In the genomic region with DNA sequence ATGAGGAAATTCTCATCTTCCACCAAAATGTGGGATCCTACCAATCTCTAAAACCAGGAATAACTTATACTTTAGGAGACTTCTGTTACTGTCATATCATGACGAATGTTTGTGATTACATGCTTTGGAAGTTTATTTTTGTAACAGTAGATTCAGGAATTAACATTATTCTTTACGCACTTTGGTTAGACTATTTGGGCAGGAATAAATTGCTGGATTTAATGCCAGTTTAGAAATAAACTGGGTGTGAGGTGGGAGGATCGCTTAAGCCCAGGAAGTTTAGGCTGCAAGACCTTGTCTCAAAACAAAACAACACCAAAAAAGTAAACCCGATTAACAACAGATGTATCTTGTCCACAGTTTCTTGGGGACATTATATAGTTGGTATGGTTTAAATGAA, we compare ENCODE assay signal across 17 cellular contexts. TPM values are rescaled to one million over a fixed set of nuclear protein-coding genes. Genes with fewer than 3 reads are reported as not detected.
DNase-seq lines count a peak whose midpoint lies in the region; ATAC-seq, FAIRE-seq and TF ChIP-seq lines count a peak whose summit lies in the region.
"Had no signal": no experiment of that assay in that cellular context is flagged by ENCODE, and none has a peak within 500 bp of the region (broad histone marks: within the 10 kb centered on the region; RNA-seq: fewer than 3 reads in every experiment).

No MANE protein-coding gene starts in this region.

- H3K27me3 ChIP-seq in left ventricle myocardium inferior (ENCODE audit: low read depth) (no peaks in the 10 kb centered on the region), endothelial cell of umbilical vein (ENCODE audit: control insufficient read depth in 2 of 2, insufficient read depth in 2 of 2, low read length in 2 of 2) (no peaks in the 10 kb centered on the region), osteoblast (ENCODE audit: insufficient read depth, low read length) (no peaks in the 10 kb centered on the region), upper lobe of right lung (no peaks in the 10 kb centered on the region)

- POLR2A ChIA-PET in endothelial cell of umbilical vein (lab: Charles Lee), result no interaction called here

- H3K27ac ChIP-seq in left ventricle myocardium inferior (replicated peaks), result peak overlapping the region; percentile 91
- peak overlapping the region; percentile 86 for H3K27ac ChIP-seq in endothelial cell of umbilical vein (ENCODE audit: insufficient read depth, low read depth, low read length)
- peak overlapping the region; percentile 98 for H3K27ac ChIP-seq in osteoblast (ENCODE audit: low read depth, low read length)
- peak overlapping the region; percentile 72 for H3K27ac ChIP-seq in upper lobe of right lung

- peaks cover 2% of the 10 kb centered on the region for H3K79me2 ChIP-seq in endothelial cell of umbilical vein (ENCODE audit: control insufficient read depth, insufficient read depth, low read length)
- no peaks in the 10 kb centered on the region for H3K79me2 ChIP-seq in osteoblast (ENCODE audit: insufficient read depth, low read length)

- H3K9ac ChIP-seq in endothelial cell of umbilical vein (replicated peaks; ENCODE audit: extremely low read depth, insufficient read depth, low read length), result peak overlapping the region; percentile 61

- H2AFZ ChIP-seq in endothelial cell of umbilical vein (ENCODE audit: low read depth, low read length) (no peak overlapping the region), osteoblast (ENCODE audit: low read length) (no peak overlapping the region)

- peak overlapping the region; percentile 45 for H3K4me2 ChIP-seq in endothelial cell of umbilical vein (ENCODE audit: insufficient read depth, low read length)
- peak overlapping the region; percentile 83 for H3K4me2 ChIP-seq in osteoblast (ENCODE audit: insufficient read depth, low read length)

- H3K36me3 ChIP-seq in left ventricle myocardium inferior, result no peaks in the 10 kb centered on the region
- no peaks in the 10 kb centered on the region for H3K36me3 ChIP-seq in endothelial cell of umbilical vein (ENCODE audit: control insufficient read depth in 2 of 2, extremely low read depth in 1 of 2, insufficient read depth in 2 of 2, low read length in 2 of 2)
- no peaks in the 10 kb centered on the region for H3K36me3 ChIP-seq in osteoblast (ENCODE audit: insufficient read depth, low read length)
- no peaks in the 10 kb centered on the region for H3K36me3 ChIP-seq in upper lobe of right lung

- TF ChIP-seq POLR2A in endothelial cell of umbilical vein (IDR thresholded peaks at IDR 0.05; ENCODE audit: low read depth, low read length), result no peak

- TF ChIP-seq CTCF in left ventricle myocardium inferior (IDR thresholded peaks at IDR 0.05; ENCODE audit: borderline replicate concordance) (no peak), endothelial cell of umbilical vein (IDR thresholded peaks at IDR 0.05; ENCODE audit: extremely low read depth in 1 of 2, insufficient read depth in 1 of 2, low read depth in 1 of 2, low read length in 2 of 2) (no peak), osteoblast (IDR thresholded peaks at IDR 0.05; ENCODE audit: extremely low read depth, low read depth, low read length) (no peak), upper lobe of right lung (IDR thresholded peaks at IDR 0.05) (no peak)

- TSS peak; percentile 80 for BruUV-seq in endothelial cell of umbilical vein (replicated peaks; lab: Mats Ljungman, UMichigan)

- H3K4me3 ChIP-seq in left ventricle myocardium inferior (peak overlapping the region; percentile 38), endothelial cell of umbilical vein (replicated peaks in 1 of 3; ENCODE audit: insufficient read depth in 1 of 3, low read depth in 1 of 3, low read length in 3 of 3) (peak overlapping the region in 1 of 3 experiments; percentile 17), osteoblast (ENCODE audit: insufficient read depth, low read length) (no peak overlapping the region), upper lobe of right lung (no peak overlapping the region)

- H3K9me3 ChIP-seq in left ventricle myocardium inferior (replicated peaks), result no peaks in the 10 kb centered on the region
- H3K9me3 ChIP-seq in endothelial cell of umbilical vein (replicated peaks; ENCODE audit: control insufficient read depth, insufficient read depth, low read length), result no peaks in the 10 kb centered on the region
- no peaks in the 10 kb centered on the region for H3K9me3 ChIP-seq in osteoblast (ENCODE audit: low read depth, low read length)
- H3K9me3 ChIP-seq in upper lobe of right lung, result no peaks in the 10 kb centered on the region
- H3K9me3 ChIP-seq: Caco-2 had no signal

- H3K9me1 ChIP-seq in endothelial cell of umbilical vein (replicated peaks; ENCODE audit: control insufficient read depth, extremely low read depth, insufficient read depth, low read length), result no peaks in the 10 kb centered on the region

- CTCF ChIA-PET in endothelial cell of umbilical vein (lab: Charles Lee), result interaction anchor here (1.2 to 2.2 kb wide), 2 partner anchors 19 to 69 kb away, joined by 3 to 14 read pairs; no protein-coding TSS in a partner anchor

- H3K4me1 ChIP-seq in left ventricle myocardium inferior (peaks cover 73% of the 10 kb centered on the region), endothelial cell of umbilical vein (ENCODE audit: control insufficient read depth, extremely low read depth, insufficient read depth, low read length) (peaks cover 45% of the 10 kb centered on the region), osteoblast (ENCODE audit: insufficient read depth, low read length) (peaks cover 53% of the 10 kb centered on the region), upper lobe of right lung (peaks cover 47% of the 10 kb centered on the region)
- H3K4me1 ChIP-seq: Caco-2 had no signal

- no peaks in the 10 kb centered on the region for H4K20me1 ChIP-seq in endothelial cell of umbilical vein (replicated peaks; ENCODE audit: control insufficient read depth, extremely low read depth, insufficient read depth, low read length)
- no peaks in the 10 kb centered on the region for H4K20me1 ChIP-seq in osteoblast (ENCODE audit: insufficient read depth, low read length)

- no peak for FAIRE-seq in endothelial cell of umbilical vein (lab: Jason Lieb, UNC)
- FAIRE-seq: frontal cortex, GM18507 had no signal

- no peak for ATAC-seq in left ventricle myocardium superior
- ATAC-seq in upper lobe of right lung, result no peak
- ATAC-seq in HG03342 (IDR thresholded peaks at IDR 0.05; ENCODE audit: unreplicated experiment), result no peak
- no peak for ATAC-seq in GM19035 (IDR thresholded peaks at IDR 0.05; ENCODE audit: unreplicated experiment)
- ATAC-seq: stimulated activated naive CD8-positive, alpha-beta T cell treated with anti-CD3 and anti-CD28 coated beads, Interleukin-15, Interleukin-2, amounts not matched to agents 100 U/mL and 50 U/mL, for 24 hours had no signal

- dilution Hi-C loops in endothelial cell of umbilical vein (cut with MboI; ENCODE audit: extremely low pct_ligation_motif_present, low sequenced_read_pairs), result no loop called here

- DNase-seq in left ventricle myocardium inferior, result no peak
- no peak for DNase-seq in left ventricle myocardium superior
- no peak for DNase-seq in endothelial cell of umbilical vein (ENCODE audit: low read depth, low spot score)
- no peak for DNase-seq in osteoblast (ENCODE audit: insufficient read length, low spot score, missing footprints)
- no peak for DNase-seq in upper lobe of right lung
- DNase-seq in pons (ENCODE audit: low spot score), result no peak
- DNase-seq: activated CD8-positive, alpha-beta memory T cell treated with anti-CD3 and anti-CD28 coated beads, Interleukin-2, amount 50 U/mL, for 48 hours; Caco-2; GOT3; islet precursor cell; naive B cell; NCI-H1105; stimulated activated naive CD8-positive, alpha-beta T cell treated with anti-CD3 and anti-CD28 coated beads, Interleukin-15, Interleukin-2, amounts not matched to agents 100 U/mL and 50 U/mL, for 24 hours had no signal

- intact Hi-C loops in left ventricle myocardium inferior (cut with micrococcal nuclease), result loop anchor here (5.0 kb wide), 1 partner anchor 56 kb away; a partner anchor contains a TSS
- intact Hi-C loops in left ventricle myocardium superior (cut with micrococcal nuclease), result loop anchor here (5.0 kb wide), 1 partner anchor 56 kb away; a partner anchor contains a TSS
- intact Hi-C loops in endothelial cell of umbilical vein (cut with micrococcal nuclease), result no loop called here
- intact Hi-C loops in upper lobe of right lung (cut with DNase I), result no loop called here

TF ChIP-seq in endothelial cell of umbilical vein, 7 proteins besides CTCF, POLR2A, EP300 and RAD21 (continues in another document):
- TF ChIP-seq MYC (IDR thresholded peaks at IDR 0.05; ENCODE audit: low read depth, low read length), result no peak
- TF ChIP-seq, protein P1, sequence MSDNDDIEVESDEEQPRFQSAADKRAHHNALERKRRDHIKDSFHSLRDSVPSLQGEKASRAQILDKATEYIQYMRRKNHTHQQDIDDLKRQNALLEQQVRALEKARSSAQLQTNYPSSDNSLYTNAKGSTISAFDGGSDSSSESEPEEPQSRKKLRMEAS (IDR thresholded peaks at IDR 0.05; ENCODE audit: insufficient read depth, insufficient read length), result no peak
- TF ChIP-seq FOS (IDR thresholded peaks at IDR 0.05; ENCODE audit: borderline replicate concordance, insufficient read depth, low read length), result no peak
- no peak for TF ChIP-seq POLR2AphosphoS5 (IDR thresholded peaks at IDR 0.05; ENCODE audit: insufficient read depth, low read depth, low read length)

RNA-seq across cellular contexts. Expression of a gene that starts 52.1 kb away (rescaled TPM):
- total RNA-seq in left ventricle myocardium inferior, result 11.2 TPM
- total RNA-seq in left ventricle myocardium superior, result 9.7 TPM
- 13.7 and 14.6 TPM in 2 replicates for total RNA-seq in endothelial cell of umbilical vein
- 2.0 and 2.8 TPM in 2 replicates for polyA plus RNA-seq in endothelial cell of umbilical vein
- 2.4 and 2.5 TPM in 2 replicates for polyA plus RNA-seq in endothelial cell of umbilical vein (2011; cell fraction: cytosol; rRNA removed)
- polyA plus RNA-seq in endothelial cell of umbilical vein (2011; cell fraction: nucleus; rRNA removed), result 6.7 and 7.4 TPM in 2 replicates
- 8.2 and 9.0 TPM in 2 replicates for polyA plus RNA-seq in endothelial cell of umbilical vein (2012)
- 15.7 and 16.2 TPM in 2 replicates for polyA minus RNA-seq in endothelial cell of umbilical vein
- 2.4 TPM for polyA minus RNA-seq in endothelial cell of umbilical vein (2011; cell fraction: cytosol; rRNA and poly(A)+ RNA removed)
- polyA minus RNA-seq in endothelial cell of umbilical vein (2011; cell fraction: nucleus; rRNA and poly(A)+ RNA removed), result 16.5 and 19.7 TPM in 2 replicates
- 13.8 and 15.9 TPM in 2 replicates for total RNA-seq in osteoblast
- total RNA-seq in upper lobe of right lung, result 17.3 TPM

RNA-seq across cellular contexts. Expression of a gene that starts 56.9 kb away (rescaled TPM):
- total RNA-seq in left ventricle myocardium inferior (391 TPM), left ventricle myocardium superior (365 TPM), endothelial cell of umbilical vein (11.7 and 14.2 TPM in 2 replicates), osteoblast (6.9 and 7.7 TPM in 2 replicates), upper lobe of right lung (26.4 TPM)
- 0.89 and 1.0 TPM in 2 replicates for polyA plus RNA-seq in endothelial cell of umbilical vein
- polyA plus RNA-seq in endothelial cell of umbilical vein (2011; cell fraction: cytosol; rRNA removed), result 3.3 and 4.1 TPM in 2 replicates
- 11.8 and 17.8 TPM in 2 replicates for polyA plus RNA-seq in endothelial cell of umbilical vein (2011; cell fraction: nucleus; rRNA removed)
- 29.7 and 32.6 TPM in 2 replicates for polyA plus RNA-seq in endothelial cell of umbilical vein (2012)
- polyA minus RNA-seq in endothelial cell of umbilical vein, result 1.7 and 3.0 TPM in 2 replicates
- not detected for polyA minus RNA-seq in endothelial cell of umbilical vein (2011; cell fraction: cytosol; rRNA and poly(A)+ RNA removed)
- polyA minus RNA-seq in endothelial cell of umbilical vein (2011; cell fraction: nucleus; rRNA and poly(A)+ RNA removed), result 8.8 and 12.7 TPM in 2 replicates

Comparison
In these comparisons a context has a peak if more than half of its experiments do, and no peak if none do; other contexts are left out.
1. RNA of a gene that starts 56.9 kb away (total RNA-seq): 391 TPM in left ventricle myocardium inferior (single experiment) and 365 TPM in left ventricle myocardium superior (single experiment); 26.4 TPM in upper lobe of right lung (single experiment), 11.7 to 14.2 TPM in endothelial cell of umbilical vein and 6.9 to 7.7 TPM in osteoblast; every median in the first group is over 10 times any median in the second.
2. intact Hi-C loops: an anchor here in left ventricle myocardium inferior (5.0 kb wide) and left ventricle myocardium superior (5.0 kb wide); none called in endothelial cell of umbilical vein and upper lobe of right lung.
3. Peak in every context shown above with its lines, with median percentiles within 50 percentile points of each other: H3K27ac ChIP-seq.